In genomic region chr4:76282941-76283689, GRCh38 we compare ENCODE assay signal across 23 cellular contexts. TPM values are rescaled to one million over a fixed set of nuclear protein-coding genes. Genes with fewer than 3 reads are reported as not detected.
DNase-seq lines count a peak whose midpoint lies in the region; TF ChIP-seq lines count a peak whose summit lies in the region.
"Had no signal": no experiment of that assay in that cellular context is flagged by ENCODE, and none has a peak within 500 bp of the region (broad histone marks: within the 10 kb centered on the region; RNA-seq: fewer than 3 reads in every experiment).

No MANE protein-coding gene starts in this region.

- H2BK120ac ChIP-seq in neuronal stem cell (ENCODE audit: low read depth, low read length) = no peak overlapping the region

- no peak overlapping the region for H3K4ac ChIP-seq in neuronal stem cell (ENCODE audit: low read length)

- no peak overlapping the region for H4K8ac ChIP-seq in neuronal stem cell (ENCODE audit: low read depth, low read length)

- H2AK5ac ChIP-seq in neuronal stem cell (ENCODE audit: low read depth, low read length) = no peak overlapping the region

- no peaks in the 10 kb centered on the region for H3K79me2 ChIP-seq in Karpas-422 (ENCODE audit: low read length)

- no peak overlapping the region for H3K27ac ChIP-seq in HEK293 (ENCODE audit: extremely low read depth, low read depth, low read length)
- peak overlapping the region; percentile 83 for H3K27ac ChIP-seq in VCaP
- H3K27ac ChIP-seq in neuronal stem cell (replicated peaks; ENCODE audit: low read length) = no peak overlapping the region
- no peak overlapping the region for H3K27ac ChIP-seq in Karpas-422 (ENCODE audit: low read length)
- H3K27ac ChIP-seq in stomach = no peak overlapping the region
- H3K27ac ChIP-seq: SK-N-MC had no signal

- no peak for TF ChIP-seq POLR2A in stomach (IDR thresholded peaks at IDR 0.05)

- H2BK5ac ChIP-seq in neuronal stem cell (ENCODE audit: low read length) = no peak overlapping the region

- CTCF ChIA-PET in HEK293 (lab: Yijun Ruan, JAX) = no interaction called here

- H4K91ac ChIP-seq in neuronal stem cell (ENCODE audit: low read depth, low read length, poor library complexity) = no peak overlapping the region

- WGBS in neuronal stem cell (ENCODE audit: extremely low coverage in 2 of 2, insufficient read length in 2 of 2, insufficient replicate concordance in 1 of 2), 2 donors = no CpG with 5 or more reads among the region's 6 CpGs
- WGBS in stomach, 5 donors = 68 to 85% (median 80%) methylated on average over 6 of the region's 6 CpGs

- H3K9me3 ChIP-seq in HEK293 (ENCODE audit: control insufficient read depth, insufficient read depth, low read depth, low read length) (no peaks in the 10 kb centered on the region), neuronal stem cell (replicated peaks in 1 of 2; ENCODE audit: control insufficient read depth in 2 of 2, insufficient read depth in 1 of 2, low read depth in 1 of 2, low read length in 2 of 2) (no peaks in the 10 kb centered on the region), Karpas-422 (ENCODE audit: low read length) (no peaks in the 10 kb centered on the region), stomach (peaks cover 0 to 6% (median 0%) of the 10 kb centered on the region in 4 donors)
- H3K9me3 ChIP-seq: Peyer's patch had no signal

- no peaks in the 10 kb centered on the region for H3K4me1 ChIP-seq in HEK293 (ENCODE audit: control insufficient read depth, insufficient read depth, low read length)
- peaks cover 6 to 10% of the 10 kb centered on the region in 2 donors for H3K4me1 ChIP-seq in neuronal stem cell (ENCODE audit: control insufficient read depth in 2 of 2, insufficient read depth in 1 of 2, low read depth in 1 of 2, low read length in 2 of 2)
- H3K4me1 ChIP-seq in Karpas-422 (ENCODE audit: low read length) = no peaks in the 10 kb centered on the region
- H3K4me1 ChIP-seq in stomach = peaks cover 0 to 19% (median 5%) of the 10 kb centered on the region in 4 donors

- H4K20me1 ChIP-seq in Karpas-422 (ENCODE audit: insufficient read depth, low read depth, low read length) = no peaks in the 10 kb centered on the region

- no peaks in the 10 kb centered on the region for H3K9me2 ChIP-seq in Karpas-422 (replicated peaks; ENCODE audit: insufficient read depth, low read length)

- H2BK12ac ChIP-seq in neuronal stem cell (ENCODE audit: low read length) = no peak overlapping the region

- H2BK15ac ChIP-seq in neuronal stem cell (ENCODE audit: low read length) = no peak overlapping the region

- H3K79me1 ChIP-seq in neuronal stem cell (ENCODE audit: low read depth, low read length) = no peaks in the 10 kb centered on the region

- peak overlapping the region; percentile 27 for H3K18ac ChIP-seq in neuronal stem cell (ENCODE audit: low read length)

- no peak overlapping the region for H3K14ac ChIP-seq in neuronal stem cell (ENCODE audit: low read length)

- H3K27me3 ChIP-seq in neuronal stem cell (ENCODE audit: control insufficient read depth in 3 of 3, insufficient read depth in 3 of 3, low read depth in 1 of 3, low read length in 3 of 3) (no peaks in the 10 kb centered on the region), Karpas-422 (ENCODE audit: low read length) (no peaks in the 10 kb centered on the region), stomach (no peaks in the 10 kb centered on the region)
- H3K27me3 ChIP-seq: Peyer's patch had no signal

- no peak for DNase-seq in neuronal stem cell (ENCODE audit: low spot score)
- DNase-seq in iPS-NIHi11 (ENCODE audit: low spot score) = no peak
- DNase-seq in Karpas-422 = no peak
- DNase-seq in stomach = no peak
- DNase-seq in Ammon's horn (ENCODE audit: low spot score) = no peak
- DNase-seq: CD4-positive, CD25-positive, alpha-beta regulatory T cell; H7; IMR-90; KG1; NCI-H1092 treated with DMSO at 0.1 percent for 48 hours; NCI-H1436; NCI-H187; NCI-H2081 treated with DMSO at 0.1 percent for 48 hours; NCI-H2171; NCI-H226; NCI-H510A; NCI-H69; Peyer's patch; SIG-M5 had no signal

- H2AFZ ChIP-seq in neuronal stem cell (ENCODE audit: low read length) (no peak overlapping the region), Karpas-422 (ENCODE audit: low read length) (no peak overlapping the region)

- intact Hi-C loops in stomach (cut with DNase I; ENCODE audit: low total_unique reads) = no loop called here

- TF ChIP-seq EP300 in stomach (IDR thresholded peaks at IDR 0.05) = no peak

- TF ChIP-seq CTCF in HEK293 (tag by site-specific recombination; IDR thresholded peaks at IDR 0.05) (no peak), VCaP (conservative IDR thresholded peaks at IDR 0.05) (no peak), stomach (IDR thresholded peaks at IDR 0.05) (no peak)

- H3K9ac ChIP-seq in neuronal stem cell (ENCODE audit: low read depth, low read length, poor library complexity) (no peak overlapping the region), Karpas-422 (ENCODE audit: low read length) (no peak overlapping the region)

- H3K23ac ChIP-seq in neuronal stem cell (ENCODE audit: low read depth, low read length, poor library complexity) = no peak overlapping the region

- H3K4me2 ChIP-seq in neuronal stem cell (ENCODE audit: insufficient read depth, low read length, poor library complexity, severe bottlenecking) = no peak overlapping the region
- no peak overlapping the region for H3K4me2 ChIP-seq in Karpas-422 (ENCODE audit: low read depth, low read length, poor library complexity, severe bottlenecking)

- H3K36me3 ChIP-seq in HEK293 (ENCODE audit: control insufficient read depth in 2 of 2, insufficient read depth in 1 of 2, low read length in 2 of 2) (no peaks in the 10 kb centered on the region), neuronal stem cell (replicated peaks in 1 of 2; ENCODE audit: control insufficient read depth in 2 of 2, insufficient read depth in 2 of 2, low read length in 2 of 2) (no peaks in the 10 kb centered on the region), Karpas-422 (ENCODE audit: insufficient read depth, low read length) (no peaks in the 10 kb centered on the region), stomach (no peaks in the 10 kb centered on the region)
- H3K36me3 ChIP-seq: Peyer's patch had no signal

- H3K4me3 ChIP-seq in HEK293 (ENCODE audit: low read depth, low read length) = no peak overlapping the region
- no peak overlapping the region for H3K4me3 ChIP-seq in neuronal stem cell (ENCODE audit: low read length in 2 of 2)
- H3K4me3 ChIP-seq in Karpas-422 (ENCODE audit: low read length) = no peak overlapping the region
- no peak overlapping the region for H3K4me3 ChIP-seq in stomach
- H3K4me3 ChIP-seq: Peyer's patch, SK-N-MC had no signal

- POLR2A ChIA-PET in HEK293 (lab: Yijun Ruan, JAX) = no interaction called here

TF ChIP-seq in HEK293, 187 proteins besides CTCF, POLR2A, EP300 and RAD21:
- 0 out of 2 replicates have a peak, but pooled peaks have one; percentile 20 for TF ChIP-seq ZNF335 (tag by site-specific recombination; conservative IDR thresholded peaks at IDR 0.05)
- TF ChIP-seq ZNF701 (tag by site-specific recombination; IDR thresholded peaks at IDR 0.05) = no peak
- TF ChIP-seq ZEB2 (tag by site-specific recombination; IDR thresholded peaks at IDR 0.05) = no peak
- TF ChIP-seq RBAK (tag by site-specific recombination; IDR thresholded peaks at IDR 0.05) = no peak

RNA-seq across cellular contexts. Expression of gene STBD1, which starts 23.4 kb away (rescaled TPM):
- 2.0 TPM for polyA plus RNA-seq in neuronal stem cell (2013, experiment 1 of 2)
- polyA plus RNA-seq in neuronal stem cell (2013, experiment 2 of 2) = 2.1 TPM
- total RNA-seq in Karpas-422 (2014; rRNA removed; shearing (Covaris generic); ENCODE audit: low replicate concordance) = not detected in 2 replicates
- total RNA-seq in stomach = 10 to 100 TPM in 1 of 5 donors, 1 to 10 TPM in 2, under 1 TPM in 1, not detected in 1; 0.89 to 29.3 (median 7.3) TPM
- 1 to 10 TPM; 2.5 to 4.1 (median 3.4) TPM for polyA plus RNA-seq in stomach
- total RNA-seq: OCI-LY7 had no signal

RNA-seq across cellular contexts. Expression of gene FAM47E, which starts 31.6 kb away (rescaled TPM):
- polyA plus RNA-seq in neuronal stem cell (2013, experiment 1 of 2) = 7.5 TPM
- 5.0 TPM for polyA plus RNA-seq in neuronal stem cell (2013, experiment 2 of 2)
- total RNA-seq in Karpas-422 (2014; rRNA removed; shearing (Covaris generic); ENCODE audit: low replicate concordance) = not detected in 2 replicates
- total RNA-seq in stomach = 1 to 10 TPM in 3 of 5 donors, under 1 TPM in 1, not detected in 1; under 0.01 to 9.5 (median 5.6) TPM
- 10 to 100 TPM in 1 of 3 donors, 1 to 10 TPM in 2; 6.2 to 10.8 (median 6.5) TPM for polyA plus RNA-seq in stomach
- total RNA-seq: IMR-90, OCI-LY7 had no signal
